Comparison of ENCODE assay signal across 8 cellular contexts in the genomic region with DNA sequence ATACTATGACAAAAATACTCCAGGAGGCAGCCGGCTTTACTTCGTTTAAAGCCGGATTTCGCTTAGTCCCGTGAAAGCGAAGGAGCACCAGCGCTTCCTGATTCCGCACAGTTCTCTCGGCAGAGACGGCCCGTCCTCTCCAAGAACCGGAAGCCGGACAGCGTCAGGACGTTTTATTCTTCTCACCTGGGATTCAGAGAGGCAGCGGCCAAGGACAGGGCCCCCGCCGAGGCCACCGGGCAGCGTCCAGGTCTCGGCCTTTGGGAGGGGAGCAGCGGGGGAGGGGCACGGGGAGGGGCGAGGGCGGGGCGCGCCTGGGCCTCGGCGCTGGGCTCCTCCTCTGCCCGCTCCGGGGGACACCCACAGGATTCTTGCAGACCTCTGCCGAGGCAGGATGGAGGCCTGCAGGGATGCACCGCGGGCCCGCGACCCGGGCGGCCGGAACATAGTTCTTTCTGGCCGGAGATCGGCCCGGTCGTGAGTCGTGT. TPM values are rescaled to one million over a fixed set of nuclear protein-coding genes. Genes with fewer than 3 reads are reported as not detected.
DNase-seq lines count a peak whose midpoint lies in the region; ATAC-seq and TF ChIP-seq lines count a peak whose summit lies in the region.

No MANE protein-coding gene starts in this region.

- peak overlapping the region; percentile 32 for H3K9ac ChIP-seq in DND-41 (ENCODE audit: low read depth, low read length)

- no peaks in the 10 kb centered on the region for H3K9me2 ChIP-seq in OCI-LY7 (ENCODE audit: insufficient read depth, low read length)

- DNase-seq in DND-41 (peak; percentile 64), OCI-LY7 (ENCODE audit: low spot score) (no peak), neural crest cell (ENCODE audit: low read depth, low spot score) (peak; percentile 25), COLO668 (lab: John Stamatoyannopoulos, UW; ENCODE audit: unreplicated experiment) (no peak), DMS 273 treated with DMSO at 0.1 percent for 48 hours (lab: John Stamatoyannopoulos, UW) (no peak)
- peak; percentile 62 for DNase-seq in activated naive CD4-positive, alpha-beta T cell treated with Interleukin-2 at 50 U/mL for 16 hours

- TF ChIP-seq EP300 in gastroesophageal sphincter (IDR thresholded peaks at IDR 0.05), result no peak

- intact Hi-C loops in OCI-LY7 (cut with micrococcal nuclease; ENCODE audit: unreplicated experiment), result no loop called here

- peak overlapping the region in 1 of 2 experiments; percentile 34; a peak in 2 of 4 replicates for H3K4me3 ChIP-seq in DND-41 (ENCODE audit: low read depth in 1 of 2, low read length in 2 of 2)
- H3K4me3 ChIP-seq in OCI-LY7 (ENCODE audit: low read depth, low read length, poor library complexity, severe bottlenecking), result peak overlapping the region; percentile 58
- peak overlapping the region; percentile 46 to 59 for H3K4me3 ChIP-seq in gastroesophageal sphincter

- H3K9me3 Mint-ChIP-seq in neural crest cell, result no peaks in the 10 kb centered on the region

- H3K36me3 ChIP-seq in DND-41 (ENCODE audit: insufficient read depth, low read length) (peaks cover 39% of the 10 kb centered on the region), OCI-LY7 (ENCODE audit: insufficient read depth, low read length) (peaks cover 54% of the 10 kb centered on the region), gastroesophageal sphincter (peaks cover 0 to 14% of the 10 kb centered on the region in 2 donors)

- H3K27me3 ChIP-seq in DND-41 (ENCODE audit: insufficient read depth, low read length, poor library complexity) (no peaks in the 10 kb centered on the region), gastroesophageal sphincter (no peaks in the 10 kb centered on the region)

- no peaks in the 10 kb centered on the region for H3K27me3 Mint-ChIP-seq in neural crest cell (ENCODE audit: low read depth)

- H3K4me1 Mint-ChIP-seq in neural crest cell, result peaks cover 53% of the 10 kb centered on the region

- peak overlapping the region; percentile 97 for H3K4me2 ChIP-seq in DND-41 (ENCODE audit: insufficient read depth, low read length)
- peak overlapping the region; percentile 98 for H3K4me2 ChIP-seq in OCI-LY7 (ENCODE audit: low read length)

- no peaks in the 10 kb centered on the region for H3K36me3 Mint-ChIP-seq in neural crest cell (ENCODE audit: low read depth)

- H4K20me1 ChIP-seq in DND-41 (ENCODE audit: insufficient read depth, low read length) (peaks cover 84% of the 10 kb centered on the region), OCI-LY7 (ENCODE audit: insufficient read depth, low read length) (peaks cover 28% of the 10 kb centered on the region)

- BruUV-seq in OCI-LY7 (replicated peaks; lab: Mats Ljungman, UMichigan), result no TSS peak

- peaks cover 100% of the 10 kb centered on the region for H3K79me2 ChIP-seq in DND-41 (ENCODE audit: insufficient read depth, low read length)
- peaks cover 92% of the 10 kb centered on the region for H3K79me2 ChIP-seq in OCI-LY7 (ENCODE audit: insufficient read depth, low read depth, low read length)

- WGBS in gastroesophageal sphincter (ENCODE audit: low coverage in 1 of 2), 2 donors, result 0 to 20% methylated on average over 2 to 4 of the region's 44 CpGs

- H3K4me3 Mint-ChIP-seq in neural crest cell, result peak overlapping the region; percentile 97

- H3K4me1 ChIP-seq in DND-41 (ENCODE audit: insufficient read depth, low read length) (peaks cover 78% of the 10 kb centered on the region), OCI-LY7 (ENCODE audit: insufficient read depth, low read length, poor library complexity, severe bottlenecking) (peaks cover 80% of the 10 kb centered on the region), gastroesophageal sphincter (peaks cover 0 to 66% (median 36%) of the 10 kb centered on the region in 3 donors)

- TF ChIP-seq POLR2A in gastroesophageal sphincter (IDR thresholded peaks at IDR 0.05), result no peak

- peak; percentile 50 for ATAC-seq in DND-41 (ENCODE audit: insufficient read depth, low read depth)
- peak; percentile 54 for ATAC-seq in gastroesophageal sphincter
- ATAC-seq in GM21447 (IDR thresholded peaks at IDR 0.05; ENCODE audit: unreplicated experiment), result no peak

- H3K27ac Mint-ChIP-seq in neural crest cell (ENCODE audit: unreplicated experiment), result no peak overlapping the region

- POLR2A ChIA-PET in OCI-LY7 (lab: Charles Lee), result no interaction called here

- H3K9me3 ChIP-seq in DND-41 (ENCODE audit: insufficient read depth, low read length, severe bottlenecking), result no peaks in the 10 kb centered on the region
- H3K9me3 ChIP-seq in OCI-LY7 (ENCODE audit: low read length), result no peaks in the 10 kb centered on the region
- H3K9me3 ChIP-seq in gastroesophageal sphincter, result no peaks in the 10 kb centered on the region

- CTCF ChIA-PET in OCI-LY7 (lab: Charles Lee; ENCODE audit: unreplicated experiment), result no interaction called here

- H3K27ac ChIP-seq in DND-41 (ENCODE audit: low read length) (peak overlapping the region; percentile 28; the same call in 1 of the 2 replicates), OCI-LY7 (ENCODE audit: low read depth, low read length, poor library complexity, severe bottlenecking) (peak overlapping the region; percentile 30), gastroesophageal sphincter (peak overlapping the region; percentile 27 to 95 (median 86))

- TF ChIP-seq CTCF in DND-41 (IDR thresholded peaks at IDR 0.05; ENCODE audit: borderline replicate concordance, extremely low read depth, low read length, poor library complexity, severe bottlenecking) (no peak), OCI-LY7 (conservative IDR thresholded peaks at IDR 0.05; ENCODE audit: low read length) (no peak), gastroesophageal sphincter (IDR thresholded peaks at IDR 0.05) (no peak), neural crest cell (conservative IDR thresholded peaks at IDR 0.05) (no peak)

- no peak overlapping the region for H2AFZ ChIP-seq in DND-41 (ENCODE audit: low read depth, low read length)
- no peak overlapping the region for H2AFZ ChIP-seq in OCI-LY7 (ENCODE audit: low read length)

RNA-seq across cellular contexts. Expression of gene DIDO1, which starts 2.8 kb away (rescaled TPM):
- 65.1 and 69.2 TPM in 2 replicates for total RNA-seq in OCI-LY7 (2014; rRNA removed; shearing (Covaris generic))
- 70.6 and 79.0 TPM in 2 replicates for total RNA-seq in OCI-LY7 (2022)
- 10 to 100 TPM; 49.5 to 75.8 (median 66.5) TPM for total RNA-seq in gastroesophageal sphincter
- 72.0 TPM in 2 replicates for total RNA-seq in neural crest cell

RNA-seq across cellular contexts. Expression of gene GID8, which starts 8.9 kb away (rescaled TPM):
- total RNA-seq in OCI-LY7 (2014; rRNA removed; shearing (Covaris generic)), result 28.7 and 29.2 TPM in 2 replicates
- total RNA-seq in OCI-LY7 (2022) (46.1 and 47.7 TPM in 2 replicates), gastroesophageal sphincter (10 to 100 TPM; 23.2 to 34.8 (median 27.9) TPM), neural crest cell (62.3 and 65.6 TPM in 2 replicates)

RNA-seq across cellular contexts. Expression of gene SLC17A9, which starts 23.4 kb away (rescaled TPM):
- 1.7 and 2.0 TPM in 2 replicates for total RNA-seq in OCI-LY7 (2014; rRNA removed; shearing (Covaris generic))
- 8.1 and 13.2 TPM in 2 replicates for total RNA-seq in OCI-LY7 (2022)
- 1 to 10 TPM; 1.3 to 4.6 (median 2.8) TPM for total RNA-seq in gastroesophageal sphincter
- 1.2 and 1.4 TPM in 2 replicates for total RNA-seq in neural crest cell

Comparison
In these comparisons a context has a peak if more than half of its experiments do, and no peak if none do; other contexts are left out.
1. DNase-seq: peak in DND-41 (single experiment), activated naive CD4-positive, alpha-beta T cell treated with Interleukin-2 at 50 U/mL for 16 hours (single experiment) and neural crest cell (single experiment); none in OCI-LY7 (single experiment), COLO668 (single experiment) and DMS 273 treated with DMSO at 0.1 percent for 48 hours (single experiment).
2. H3K27ac ChIP-seq: peak in every context shown above with its lines; median percentile 86 in gastroesophageal sphincter; 30 in OCI-LY7; 28 in DND-41.